In the genomic region with DNA sequence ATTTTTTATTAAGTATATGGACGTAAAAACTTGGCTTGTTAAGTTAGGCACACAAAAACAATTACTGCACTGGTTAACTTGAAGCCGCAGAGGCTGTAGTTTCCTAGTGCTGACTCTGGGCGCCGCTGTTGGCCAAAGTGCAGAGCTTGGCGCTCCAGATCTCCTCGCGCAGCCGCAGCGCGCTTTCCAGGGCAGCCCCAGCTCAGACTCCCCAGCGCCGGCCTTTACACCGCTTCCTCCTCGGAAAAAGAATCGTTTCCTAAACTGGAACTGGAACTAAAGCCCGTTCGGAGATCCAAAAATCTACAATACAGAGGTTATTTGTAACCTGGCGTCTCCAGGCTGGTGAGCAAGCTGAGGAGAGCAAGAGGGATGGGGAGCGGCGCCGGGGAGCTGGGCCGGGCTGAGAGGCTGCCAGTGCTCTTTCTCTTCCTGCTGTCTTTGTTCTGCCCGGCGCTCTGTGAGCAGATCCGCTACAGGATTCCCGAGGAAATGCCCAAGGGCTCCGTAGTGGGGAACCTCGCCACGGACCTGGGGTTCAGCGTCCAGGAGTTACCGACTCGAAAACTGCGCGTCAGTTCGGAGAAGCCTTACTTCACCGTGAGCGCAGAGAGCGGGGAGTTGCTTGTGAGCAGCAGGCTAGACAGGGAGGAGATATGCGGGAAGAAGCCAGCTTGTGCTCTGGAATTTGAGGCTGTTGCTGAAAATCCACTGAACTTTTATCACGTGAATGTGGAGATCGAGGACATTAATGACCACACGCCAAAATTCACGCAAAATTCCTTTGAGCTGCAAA, we compare ENCODE assay signal across 8 cellular contexts. TPM values are rescaled to one million over a fixed set of nuclear protein-coding genes. Genes with fewer than 3 reads are reported as not detected.
DNase-seq lines count a peak whose midpoint lies in the region; ATAC-seq and TF ChIP-seq lines count a peak whose summit lies in the region.
"Not testable (repeated sequence)": the region's sequence is repeated elsewhere in the genome, so short reads cannot be mapped to it uniquely, and the experiment has no call there.

Gene PCDHGB5, plus strand, starts transcription at position 192 of the 796 bp plus-strand sequence. Its CDS starts 181 bp downstream, at position 373.

- peak in 2 of 10 experiments; percentile 34 to 39 for DNase-seq in CD4-positive, alpha-beta T cell
- DNase-seq in NCI-H748 (lab: John Stamatoyannopoulos, UW; ENCODE audit: unreplicated experiment) = peak; percentile 79
- peak; percentile 51 for DNase-seq in activated naive CD4-positive, alpha-beta T cell treated with anti-CD3 and anti-CD28 coated beads for 36 hours
- DNase-seq in esophagus squamous epithelium (lab: John Stamatoyannopoulos, UW); lung (ENCODE audit: low spot score): not testable (repeated sequence)

- H3K27ac Mint-ChIP-seq in CD4-positive, alpha-beta T cell; activated naive CD4-positive, alpha-beta T cell treated with anti-CD3 and anti-CD28 coated beads for 36 hours; stimulated activated memory B cell treated with anti-CD40 and anti-IgM and Interleukin-4, amounts not matched to agents 10 μg/mL and 1 μg/mL and 100 μg/mL, for 72 hours: not testable (repeated sequence)

- not testable (repeated sequence) for H3K27ac ChIP-seq in CD4-positive, alpha-beta T cell (ENCODE audit: low read depth, low read length); esophagus squamous epithelium; lung (ENCODE audit: low read depth in 1 of 2, low read length in 1 of 2)

- peaks cover 30% of the 10 kb centered on the region for H3K9me3 ChIP-seq in CD4-positive, alpha-beta T cell (ENCODE audit: control insufficient read depth, low read length)
- H3K9me3 ChIP-seq in esophagus squamous epithelium (peaks cover 21 to 94% (median 85%) of the 10 kb centered on the region in 3 donors), lung (ENCODE audit: control insufficient read depth in 2 of 2, insufficient read depth in 1 of 2, low read length in 1 of 2) (peaks cover 3 to 38% of the 10 kb centered on the region in 2 donors)

- TF ChIP-seq POLR2A in esophagus squamous epithelium (IDR thresholded peaks at IDR 0.05) = not testable (repeated sequence)

- peak within 1 kb of the TSS in 3 of 4 donors; percentile 31 to 49 (median 35) for H3K4me3 ChIP-seq in esophagus squamous epithelium
- H3K4me3 ChIP-seq in lung = not testable (repeated sequence)

- peak; percentile 68 for ATAC-seq in CD4-positive, alpha-beta T cell (ENCODE audit: poor library complexity)
- ATAC-seq in GM19351 (IDR thresholded peaks at IDR 0.05; ENCODE audit: unreplicated experiment) (peak; percentile 98), HG02973 (IDR thresholded peaks at IDR 0.05; ENCODE audit: unreplicated experiment) (peak; percentile 99), lung (ENCODE audit: insufficient read depth, low FRiP score) (peak; percentile 62)
- ATAC-seq in stimulated activated memory B cell treated with anti-CD40 and anti-IgM and Interleukin-4, amounts not matched to agents 10 μg/mL and 1 μg/mL and 100 μg/mL, for 72 hours = peak; percentile 56

- intact Hi-C loops in CD4-positive, alpha-beta T cell (cut with DNase I, micrococcal nuclease); activated naive CD4-positive, alpha-beta T cell treated with anti-CD3 and anti-CD28 coated beads for 36 hours (cut with micrococcal nuclease); esophagus squamous epithelium (cut with DNase I): not testable (repeated sequence)

- peaks cover 25% of the 10 kb centered on the region for H3K36me3 Mint-ChIP-seq in CD4-positive, alpha-beta T cell (ENCODE audit: low read depth)
- H3K36me3 Mint-ChIP-seq in activated naive CD4-positive, alpha-beta T cell treated with anti-CD3 and anti-CD28 coated beads for 36 hours (ENCODE audit: low read depth) = peaks cover 14% of the 10 kb centered on the region
- peaks cover 10% of the 10 kb centered on the region for H3K36me3 Mint-ChIP-seq in stimulated activated memory B cell treated with anti-CD40 and anti-IgM and Interleukin-4, amounts not matched to agents 10 μg/mL and 1 μg/mL and 100 μg/mL, for 72 hours

- peaks cover 80% of the 10 kb centered on the region for H3K27me3 ChIP-seq in CD4-positive, alpha-beta T cell (ENCODE audit: control insufficient read depth, insufficient read depth, low read length)
- H3K27me3 ChIP-seq in esophagus squamous epithelium = peaks cover 0 to 45% (median 0%) of the 10 kb centered on the region in 4 donors
- not testable (repeated sequence) for H3K27me3 ChIP-seq in lung (ENCODE audit: control insufficient read depth, insufficient read depth)

- WGBS in esophagus squamous epithelium, 2 donors = 4 to 9% methylated on average over 19 to 23 of the region's 43 CpGs
- 5% methylated on average over 20 to 24 of the region's 43 CpGs for WGBS in lung, 2 donors

- H3K4me3 Mint-ChIP-seq in CD4-positive, alpha-beta T cell = peak within 1 kb of the TSS; percentile 11
- H3K4me3 Mint-ChIP-seq in activated naive CD4-positive, alpha-beta T cell treated with anti-CD3 and anti-CD28 coated beads for 36 hours = peak within 1 kb of the TSS; percentile 50
- H3K4me3 Mint-ChIP-seq in stimulated activated memory B cell treated with anti-CD40 and anti-IgM and Interleukin-4, amounts not matched to agents 10 μg/mL and 1 μg/mL and 100 μg/mL, for 72 hours = peak within 1 kb of the TSS; percentile 63

- H3K9me3 Mint-ChIP-seq in CD4-positive, alpha-beta T cell = peaks cover 10% of the 10 kb centered on the region
- H3K9me3 Mint-ChIP-seq in activated naive CD4-positive, alpha-beta T cell treated with anti-CD3 and anti-CD28 coated beads for 36 hours = peaks cover 18% of the 10 kb centered on the region
- H3K9me3 Mint-ChIP-seq in stimulated activated memory B cell treated with anti-CD40 and anti-IgM and Interleukin-4, amounts not matched to agents 10 μg/mL and 1 μg/mL and 100 μg/mL, for 72 hours = not testable (repeated sequence)

- POLR2A ChIA-PET in CD4-positive, alpha-beta T cell (lab: Charles Lee) = interaction anchor here (0.7 kb wide), 1 partner anchor 86 kb away, joined by 3 read pairs; the partner anchor contains the start of gene PCDHGC4

- peaks cover 78% of the 10 kb centered on the region for H3K27me3 Mint-ChIP-seq in CD4-positive, alpha-beta T cell
- peaks cover 56% of the 10 kb centered on the region for H3K27me3 Mint-ChIP-seq in activated naive CD4-positive, alpha-beta T cell treated with anti-CD3 and anti-CD28 coated beads for 36 hours (ENCODE audit: low read depth)
- peaks cover 80% of the 10 kb centered on the region for H3K27me3 Mint-ChIP-seq in stimulated activated memory B cell treated with anti-CD40 and anti-IgM and Interleukin-4, amounts not matched to agents 10 μg/mL and 1 μg/mL and 100 μg/mL, for 72 hours

- CTCF ChIA-PET in CD4-positive, alpha-beta T cell (lab: Charles Lee) = interaction anchor here (0.8 to 3.0 kb wide), 11 partner anchors 15 to 166 kb away, joined by 3 to 11 read pairs (median 6); partner anchors contain the start of genes PCDHGA1, PCDHGA10, PCDHGA5 and PCDHGB3
- CTCF ChIA-PET in activated naive CD4-positive, alpha-beta T cell treated with anti-CD3 and anti-CD28 coated beads for 36 hours (lab: Charles Lee) = interaction anchor here (0.7 to 1.9 kb wide), 10 partner anchors 11 to 160 kb away, joined by 3 to 9 read pairs (median 4); partner anchors contain the start of genes PCDHGA10, PCDHGA11, PCDHGA12 and PCDHGB4

- peak; percentile 20 for TF ChIP-seq CTCF in CD4-positive, alpha-beta T cell (IDR thresholded peaks at IDR 0.05)
- peak in 5 of 6 experiments; percentile 24 to 55 (median 42) for TF ChIP-seq CTCF in esophagus squamous epithelium (IDR thresholded peaks at IDR 0.05)
- TF ChIP-seq CTCF in lung (IDR thresholded peaks at IDR 0.05; ENCODE audit: control extremely low read depth, extremely low read depth) = peak; percentile 22

- not testable (repeated sequence) for H3K4me1 ChIP-seq in esophagus squamous epithelium; lung (ENCODE audit: control insufficient read depth in 2 of 2, insufficient read depth in 2 of 2, low read length in 2 of 2)

- not testable (repeated sequence) for H3K36me3 ChIP-seq in esophagus squamous epithelium; lung (ENCODE audit: control insufficient read depth in 2 of 2, insufficient read depth in 2 of 2, low read length in 2 of 2)

- not testable (repeated sequence) for H3K4me1 Mint-ChIP-seq in CD4-positive, alpha-beta T cell (ENCODE audit: low read depth); activated naive CD4-positive, alpha-beta T cell treated with anti-CD3 and anti-CD28 coated beads for 36 hours (ENCODE audit: low read depth); stimulated activated memory B cell treated with anti-CD40 and anti-IgM and Interleukin-4, amounts not matched to agents 10 μg/mL and 1 μg/mL and 100 μg/mL, for 72 hours

RNA-seq across cellular contexts. Expression of gene PCDHGB5, which starts in this region (rescaled TPM):
- under 1 TPM; 0.14 to 0.20 TPM for total RNA-seq in CD4-positive, alpha-beta T cell
- total RNA-seq in activated naive CD4-positive, alpha-beta T cell treated with anti-CD3 and anti-CD28 coated beads for 36 hours = under 1 TPM in 1 of 2 experiments, not detected in 1; 0.12 TPM
- total RNA-seq in esophagus squamous epithelium = 1 to 10 TPM; 5.5 to 7.5 (median 6.7) TPM
- 10 to 100 TPM in 1 of 2 donors, 1 to 10 TPM in 1; 10.0 to 14.3 TPM for total RNA-seq in lung
- 1 to 10 TPM; 1.2 to 2.5 TPM for polyA plus RNA-seq in lung

Comparison
In these comparisons a context has a peak if more than half of its experiments do, and no peak if none do; other contexts are left out.
1. RNA of gene PCDHGB5 (total RNA-seq): 10.0 to 14.3 TPM in lung and 5.5 to 7.5 TPM in esophagus squamous epithelium; 0.14 to 0.20 TPM in CD4-positive, alpha-beta T cell and 0.12 TPM in activated naive CD4-positive, alpha-beta T cell treated with anti-CD3 and anti-CD28 coated beads for 36 hours; every median in the first group is over 4 times any median in the second.
2. Peak in ATAC-seq in CD4-positive, alpha-beta T cell; RNA of the gene not detected or under 1 TPM.
3. Peak in DNase-seq in activated naive CD4-positive, alpha-beta T cell treated with anti-CD3 and anti-CD28 coated beads for 36 hours; RNA of the gene not detected or under 1 TPM.
4. H3K4me3 Mint-ChIP-seq: peak in every context shown above with its lines; median percentile 63 in stimulated activated memory B cell treated with anti-CD40 and anti-IgM and Interleukin-4, amounts not matched to agents 10 μg/mL and 1 μg/mL and 100 μg/mL, for 72 hours; 50 in activated naive CD4-positive, alpha-beta T cell treated with anti-CD3 and anti-CD28 coated beads for 36 hours; 11 in CD4-positive, alpha-beta T cell.
5. Peak in every context shown above with its lines, with median percentiles within 50 percentile points of each other: ATAC-seq and CTCF ChIP-seq.